In genomic region chr17:13102477-13102876, GRCh38 we compare ENCODE assay signal across 30 cellular contexts.
"Had no signal": no experiment of that assay in that cellular context is flagged by ENCODE, and none has a peak within 500 bp of the region (broad histone marks: within the 10 kb centered on the region; RNA-seq: fewer than 3 reads in every experiment).

No MANE protein-coding gene starts in this region.

- H3K36me3 ChIP-seq: ascending aorta, cardiac muscle cell had no signal

- DNase-seq: activated B cell treated with CpG ODN at 0.5 μM for 24 hours; activated CD4-positive, alpha-beta memory T cell treated with anti-CD3 and anti-CD28 coated beads, Interleukin-2, amount 10 ng/mL, durations not matched to agents 7 days and 5 days; activated CD4-positive, alpha-beta T cell treated with anti-CD3 and anti-CD28 coated beads for 1 hour; activated CD4-positive, alpha-beta T cell treated with anti-CD3 and anti-CD28 coated beads for 36 hours; activated CD4-positive, alpha-beta T cell treated with anti-CD3 and anti-CD28 coated beads for 48 hours; activated CD4-positive, alpha-beta T cell treated with anti-CD3 and anti-CD28 coated beads, Interleukin-2, amount 10 ng/mL, durations not matched to agents 7 days and 5 days; activated CD4-positive, alpha-beta T cell treated with anti-CD3 and anti-CD28 coated beads, Interleukin-2, amount 50 U/mL, for 48 hours; activated CD8-positive, alpha-beta memory T cell treated with anti-CD3 and anti-CD28 coated beads for 24 hours; activated CD8-positive, alpha-beta memory T cell treated with anti-CD3 and anti-CD28 coated beads, Interleukin-2, amount 10 ng/mL, durations not matched to agents 7 days and 5 days; activated CD8-positive, alpha-beta memory T cell treated with anti-CD3 and anti-CD28 coated beads, Interleukin-2, amount 50 U/mL, for 48 hours; activated CD8-positive, alpha-beta T cell treated with anti-CD3 and anti-CD28 coated beads, Interleukin-2, amount 10 ng/mL, durations not matched to agents 7 days and 5 days; activated effector memory CD4-positive, alpha-beta T cell treated with Interleukin-2 at 50 U/mL for 16 hours; activated gamma-delta T cell; activated naive CD4-positive, alpha-beta T cell treated with anti-CD3 and anti-CD28 coated beads, Interleukin-2, amount 10 ng/mL, durations not matched to agents 7 days and 5 days; activated naive CD4-positive, alpha-beta T cell treated with Interleukin-2 at 50 U/mL for 16 hours; activated naive CD8-positive, alpha-beta T cell treated with anti-CD3 and anti-CD28 coated beads, Interleukin-2, amount 10 ng/mL, durations not matched to agents 7 days and 5 days; activated naive CD8-positive, alpha-beta T cell treated with anti-CD3 and anti-CD28 coated beads, Interleukin-2, amount 50 U/mL, for 24 hours; activated T-cell treated with anti-CD3 and anti-CD28 coated beads, Interleukin-2, amount 50 U/mL, for 24 hours; activated T-cell treated with anti-CD3 and anti-CD28 coated beads, Interleukin-2, amount 50 U/mL, for 48 hours; amygdala; anterior cingulate cortex; cerebellar nuclear complex; T-helper 1 cell; T-helper 2 cell; T-helper 9 cell had no signal

- FAIRE-seq: bronchial epithelial cell, TTC549 had no signal

- H3K27me3 ChIP-seq: ascending aorta, cardiac muscle cell had no signal

- H3K27ac ChIP-seq: ascending aorta, cardiac muscle cell, VCaP had no signal

- H3K4me1 ChIP-seq: ascending aorta had no signal

- H3K9me3 ChIP-seq: ascending aorta had no signal

- H3K4me3 ChIP-seq: ascending aorta, cardiac muscle cell had no signal
